ENCODE assay signal across 18 cellular contexts in the genomic region with DNA sequence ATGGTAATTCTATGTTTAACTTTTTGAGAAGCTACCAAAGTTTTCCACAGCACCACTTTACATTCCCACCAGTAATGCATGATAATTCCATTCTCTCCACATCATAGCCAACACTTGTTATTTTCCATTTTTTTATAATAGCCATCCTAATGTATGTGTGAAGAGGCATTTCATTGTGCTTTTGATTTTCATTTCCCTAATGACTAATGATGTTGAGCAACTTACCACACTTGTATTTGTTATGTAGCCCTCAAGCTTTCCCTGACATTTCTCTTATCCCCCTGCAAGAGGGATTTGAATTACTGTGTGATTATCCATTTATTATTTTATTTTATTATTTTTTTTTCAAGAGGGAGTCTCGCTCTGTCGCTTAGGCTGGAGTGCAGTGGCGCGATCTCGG.
"Had no signal": no experiment of that assay in that cellular context is flagged by ENCODE, and none has a peak within 500 bp of the region (broad histone marks: within the 10 kb centered on the region; RNA-seq: fewer than 3 reads in every experiment).

No MANE protein-coding gene starts in this region.

- ATAC-seq: activated T-cell treated with anti-CD3 and anti-CD28 coated beads, Interleukin-2, amount 50 U/mL, for 72 hours; mucosa of descending colon; right cardiac atrium; stimulated activated naive CD8-positive, alpha-beta T cell treated with anti-CD3 and anti-CD28 coated beads, Interleukin-15, Interleukin-2, amounts not matched to agents 100 U/mL and 50 U/mL, for 24 hours had no signal

- H3K4me3 ChIP-seq: breast epithelium, esophagus muscularis mucosa, left ventricle myocardium inferior, mucosa of descending colon, prostate gland had no signal

- H3K27me3 ChIP-seq: breast epithelium, esophagus muscularis mucosa had no signal

- DNase-seq: activated CD4-positive, alpha-beta T cell treated with anti-CD3 and anti-CD28 coated beads, Interleukin-2, amount 50 U/mL, for 4 hours; activated effector memory CD4-positive, alpha-beta T cell treated with anti-CD3 and anti-CD28 coated beads, Interleukin-2, amount 50 U/mL, for 16 hours; activated naive CD4-positive, alpha-beta T cell treated with anti-CD3 and anti-CD28 coated beads, Interleukin-2, amount 50 U/mL, for 16 hours; activated T-cell treated with anti-CD3 and anti-CD28 coated beads, Interleukin-2, amount 50 U/mL, for 72 hours; cerebellar nuclear complex; effector CD8-positive, alpha-beta T cell; immature natural killer cell; kidney glomerular epithelial cell; left ventricle myocardium inferior; mucosa of descending colon; naive B cell; right cardiac atrium; stimulated activated CD4-positive, alpha-beta T cell treated with anti-CD3 and anti-CD28 coated beads, Interleukin-2, amount 100 ng/mL, for 24 hours; stimulated activated naive CD8-positive, alpha-beta T cell treated with anti-CD3 and anti-CD28 coated beads, Interleukin-15, Interleukin-2, amounts not matched to agents 100 U/mL and 50 U/mL, for 24 hours; trophoblast cell had no signal

- H3K36me3 ChIP-seq: breast epithelium, esophagus muscularis mucosa, left ventricle myocardium inferior, prostate gland had no signal

- H3K27ac ChIP-seq: breast epithelium, esophagus muscularis mucosa, left ventricle myocardium inferior, prostate gland had no signal

- H3K4me1 ChIP-seq: breast epithelium, prostate gland had no signal

- H3K9me3 ChIP-seq: breast epithelium, esophagus muscularis mucosa, left ventricle myocardium inferior, mucosa of descending colon, prostate gland had no signal
